ENCODE assay signal across 12 cellular contexts in genomic region chr12:68530965-68531364, GRCh38.
DNase-seq lines count a peak whose midpoint lies in the region; ATAC-seq, FAIRE-seq and TF ChIP-seq lines count a peak whose summit lies in the region.
"Had no signal": no experiment of that assay in that cellular context is flagged by ENCODE, and none has a peak within 500 bp of the region (broad histone marks: within the 10 kb centered on the region; RNA-seq: fewer than 3 reads in every experiment).

No MANE protein-coding gene starts in this region.

- no peak overlapping the region for H4K91ac ChIP-seq in mesenchymal stem cell (ENCODE audit: low read length)

- no peaks in the 10 kb centered on the region for H3K79me1 ChIP-seq in mesenchymal stem cell (replicated peaks; ENCODE audit: low read length, poor library complexity, severe bottlenecking)

- H3K14ac ChIP-seq in mesenchymal stem cell (ENCODE audit: low read length in 2 of 2): no peak overlapping the region

- H3K9me3 ChIP-seq in AG04450 (ENCODE audit: control insufficient read depth, insufficient read depth, low read length): no peaks in the 10 kb centered on the region
- H3K9me3 ChIP-seq in endothelial cell of umbilical vein (replicated peaks; ENCODE audit: control insufficient read depth, insufficient read depth, low read length): no peaks in the 10 kb centered on the region
- no peaks in the 10 kb centered on the region for H3K9me3 ChIP-seq in mesenchymal stem cell (ENCODE audit: control insufficient read depth, low read length)

- H3K27me3 ChIP-seq in AG04450 (ENCODE audit: control insufficient read depth, insufficient read depth, low read length) (no peaks in the 10 kb centered on the region), endothelial cell of umbilical vein (ENCODE audit: control insufficient read depth in 2 of 2, insufficient read depth in 2 of 2, low read length in 2 of 2) (no peaks in the 10 kb centered on the region), mesenchymal stem cell (ENCODE audit: control insufficient read depth in 1 of 2, insufficient read depth in 1 of 2, low read length in 2 of 2) (no peaks in the 10 kb centered on the region)

- no peak overlapping the region for H3K4ac ChIP-seq in mesenchymal stem cell (ENCODE audit: low read depth in 1 of 2, low read length in 2 of 2)

- CTCF ChIA-PET in AG04450 (lab: Charles Lee): no interaction called here
- CTCF ChIA-PET in endothelial cell of umbilical vein (lab: Charles Lee): no interaction called here

- no CpG with 5 or more reads among the region's 1 CpG for WGBS in mesenchymal stem cell

- no peak overlapping the region for H2BK5ac ChIP-seq in mesenchymal stem cell (ENCODE audit: low read depth, low read length, poor library complexity, severe bottlenecking)

- no peak overlapping the region for H2BK120ac ChIP-seq in mesenchymal stem cell (ENCODE audit: low read depth, low read length)

- TF ChIP-seq CTCF in AG04450 (IDR thresholded peaks at IDR 0.05; ENCODE audit: low read depth, low read length): no peak
- TF ChIP-seq CTCF in endothelial cell of umbilical vein (IDR thresholded peaks at IDR 0.05; ENCODE audit: extremely low read depth in 1 of 2, insufficient read depth in 1 of 2, low read depth in 1 of 2, low read length in 2 of 2): no peak

- POLR2A ChIA-PET in AG04450 (lab: Yijun Ruan, JAX) (no interaction called here), endothelial cell of umbilical vein (lab: Charles Lee) (no interaction called here)

- DNase-seq in AG04450 (ENCODE audit: low read depth, low spot score) (peak; percentile 24), NCI-H446 treated with DMSO at 0.1 percent for 48 hours (lab: John Stamatoyannopoulos, UW) (peak; percentile 70), endothelial cell of umbilical vein (ENCODE audit: low read depth, low spot score) (peak; percentile 89), mesenchymal stem cell (peak; percentile 37), NCI-H187 (lab: John Stamatoyannopoulos, UW) (no peak)
- DNase-seq in activated effector memory CD4-positive, alpha-beta T cell treated with anti-CD3 and anti-CD28 coated beads, Interleukin-2, amount 50 U/mL, for 16 hours: no peak
- DNase-seq: CD4-positive, CD25-positive, alpha-beta regulatory T cell; NCI-H1694 had no signal

- dilution Hi-C loops in endothelial cell of umbilical vein (cut with MboI; ENCODE audit: extremely low pct_ligation_motif_present, low sequenced_read_pairs): no loop called here

- intact Hi-C loops in endothelial cell of umbilical vein (cut with micrococcal nuclease): no loop called here

- H3K9me1 ChIP-seq in endothelial cell of umbilical vein (replicated peaks; ENCODE audit: control insufficient read depth, extremely low read depth, insufficient read depth, low read length): no peaks in the 10 kb centered on the region

- H3K4me3 ChIP-seq in AG04450 (ENCODE audit: low read depth, low read length): no peak overlapping the region
- no peak overlapping the region for H3K4me3 ChIP-seq in endothelial cell of umbilical vein (replicated peaks in 1 of 3; ENCODE audit: insufficient read depth in 1 of 3, low read depth in 1 of 3, low read length in 3 of 3)
- H3K4me3 ChIP-seq in mesenchymal stem cell (ENCODE audit: insufficient read depth in 1 of 2, low read depth in 1 of 2, low read length in 2 of 2): no peak overlapping the region

- no peaks in the 10 kb centered on the region for H3K79me2 ChIP-seq in endothelial cell of umbilical vein (ENCODE audit: control insufficient read depth, insufficient read depth, low read length)

- no peak overlapping the region for H3K18ac ChIP-seq in mesenchymal stem cell (ENCODE audit: low read depth in 1 of 2, low read length in 2 of 2)

- no peak overlapping the region for H3K4me2 ChIP-seq in endothelial cell of umbilical vein (ENCODE audit: insufficient read depth, low read length)
- H3K4me2 ChIP-seq in mesenchymal stem cell (ENCODE audit: low read length, poor library complexity, severe bottlenecking): no peak overlapping the region

- no peak overlapping the region for H2BK15ac ChIP-seq in mesenchymal stem cell (ENCODE audit: low read depth, poor library complexity, severe bottlenecking)

- no peak overlapping the region for H2BK12ac ChIP-seq in mesenchymal stem cell (ENCODE audit: low read length in 2 of 2)

- H3K23ac ChIP-seq in mesenchymal stem cell (ENCODE audit: low read length in 2 of 2): no peak overlapping the region

- H3K36me3 ChIP-seq in endothelial cell of umbilical vein (ENCODE audit: control insufficient read depth in 2 of 2, extremely low read depth in 1 of 2, insufficient read depth in 2 of 2, low read length in 2 of 2) (no peaks in the 10 kb centered on the region), mesenchymal stem cell (ENCODE audit: control insufficient read depth in 1 of 2, insufficient read depth in 2 of 2, low read depth in 1 of 2, low read length in 2 of 2) (no peaks in the 10 kb centered on the region)

- no peak overlapping the region for H3K9ac ChIP-seq in endothelial cell of umbilical vein (replicated peaks; ENCODE audit: extremely low read depth, insufficient read depth, low read length)
- no peak overlapping the region for H3K9ac ChIP-seq in mesenchymal stem cell (ENCODE audit: low read length)

- BruUV-seq in endothelial cell of umbilical vein (replicated peaks; lab: Mats Ljungman, UMichigan): no TSS peak

- ATAC-seq in HG03025 (IDR thresholded peaks at IDR 0.05; ENCODE audit: low FRiP score, unreplicated experiment) (no peak), HG03039 (IDR thresholded peaks at IDR 0.05; ENCODE audit: unreplicated experiment) (no peak)

- H2AK5ac ChIP-seq in mesenchymal stem cell (ENCODE audit: low read length, severe bottlenecking): no peak overlapping the region

- TF ChIP-seq POLR2A in endothelial cell of umbilical vein (IDR thresholded peaks at IDR 0.05; ENCODE audit: low read depth, low read length): no peak

- H3K4me1 ChIP-seq in endothelial cell of umbilical vein (ENCODE audit: control insufficient read depth, extremely low read depth, insufficient read depth, low read length) (peaks cover 2% of the 10 kb centered on the region), mesenchymal stem cell (ENCODE audit: control insufficient read depth, insufficient read depth, low read depth, low read length) (peaks cover 2% of the 10 kb centered on the region)

- H4K20me1 ChIP-seq in endothelial cell of umbilical vein (replicated peaks; ENCODE audit: control insufficient read depth, extremely low read depth, insufficient read depth, low read length): no peaks in the 10 kb centered on the region

- H3K27ac ChIP-seq in AG04450 (ENCODE audit: low read depth, low read length) (no peak overlapping the region), endothelial cell of umbilical vein (ENCODE audit: insufficient read depth, low read depth, low read length) (no peak overlapping the region), mesenchymal stem cell (ENCODE audit: low read length, poor library complexity, severe bottlenecking) (peak overlapping the region; percentile 18)

- FAIRE-seq in endothelial cell of umbilical vein (lab: Jason Lieb, UNC): no peak
- FAIRE-seq: colon, TTC549 had no signal

- H2AFZ ChIP-seq in endothelial cell of umbilical vein (ENCODE audit: low read depth, low read length): no peak overlapping the region
- no peak overlapping the region for H2AFZ ChIP-seq in mesenchymal stem cell (ENCODE audit: low read depth, low read length)

- H4K8ac ChIP-seq in mesenchymal stem cell (ENCODE audit: low read length): no peak overlapping the region

TF ChIP-seq in endothelial cell of umbilical vein, 7 proteins besides CTCF, POLR2A, EP300 and RAD21:
- TF ChIP-seq MAX (IDR thresholded peaks at IDR 0.05; ENCODE audit: insufficient read depth, insufficient read length) (no peak), JUN (IDR thresholded peaks at IDR 0.05; ENCODE audit: borderline replicate concordance, insufficient read depth, insufficient read length, low read depth) (peak; percentile 35)

Comparison
In these comparisons a context has a peak if more than half of its experiments do, and no peak if none do; other contexts are left out.
1. DNase-seq: peak in AG04450 (single experiment), NCI-H446 treated with DMSO at 0.1 percent for 48 hours (single experiment), endothelial cell of umbilical vein (single experiment) and mesenchymal stem cell (single experiment); none in NCI-H187 (0 of 2) and activated effector memory CD4-positive, alpha-beta T cell treated with anti-CD3 and anti-CD28 coated beads, Interleukin-2, amount 50 U/mL, for 16 hours (single experiment).